In genomic region chr5:72171667-72172066, GRCh38 we compare ENCODE assay signal across 18 cellular contexts.
A peak's percentile ranks its signal among the peaks of the same experiment; 100 is the strongest.
DNase-seq lines count a peak whose midpoint lies in the region; ATAC-seq and TF ChIP-seq lines count a peak whose summit lies in the region.
"Had no signal": no experiment of that assay in that cellular context is flagged by ENCODE, and none has a peak within 500 bp of the region (broad histone marks: within the 10 kb centered on the region; RNA-seq: fewer than 3 reads in every experiment).

No MANE protein-coding gene starts in this region.

- TF ChIP-seq CTCF in GM10266 (IDR thresholded peaks at IDR 0.05; ENCODE audit: control insufficient read depth, insufficient read depth, low read depth, missing control alignments) (no peak), nephron progenitor cell (IDR thresholded peaks at IDR 0.05) (no peak)

- H3K4me3 Mint-ChIP-seq in activated CD4-positive, alpha-beta T cell treated with anti-CD3 and anti-CD28 coated beads for 36 hours = no peak overlapping the region
- no peak overlapping the region for H3K4me3 Mint-ChIP-seq in activated CD4-positive, alpha-beta T cell treated with anti-CD3 and anti-CD28 coated beads, Interleukin-2, amount 10 ng/mL, durations not matched to agents 7 days and 5 days
- H3K4me3 Mint-ChIP-seq in nephron progenitor cell (no peak overlapping the region), immature natural killer cell (no peak overlapping the region)
- H3K4me3 Mint-ChIP-seq: HFFc6 had no signal

- H3K36me3 Mint-ChIP-seq in activated CD4-positive, alpha-beta T cell treated with anti-CD3 and anti-CD28 coated beads for 36 hours (ENCODE audit: low read depth) = no peaks in the 10 kb centered on the region
- H3K36me3 Mint-ChIP-seq in activated CD4-positive, alpha-beta T cell treated with anti-CD3 and anti-CD28 coated beads, Interleukin-2, amount 10 ng/mL, durations not matched to agents 7 days and 5 days (ENCODE audit: low read depth) = no peaks in the 10 kb centered on the region
- H3K36me3 Mint-ChIP-seq in nephron progenitor cell (ENCODE audit: low read depth) = peaks cover 14% of the 10 kb centered on the region
- H3K36me3 Mint-ChIP-seq in immature natural killer cell = no peaks in the 10 kb centered on the region

- DNase-seq in activated CD4-positive, alpha-beta T cell treated with anti-CD3 and anti-CD28 coated beads for 36 hours = peak; percentile 57
- no peak for DNase-seq in activated CD4-positive, alpha-beta T cell treated with anti-CD3 and anti-CD28 coated beads, Interleukin-2, amount 10 ng/mL, durations not matched to agents 7 days and 5 days
- DNase-seq in GM10266 (ENCODE audit: extremely low spot score) = peak; percentile 21
- peak; percentile 29 for DNase-seq in NCI-H69 (lab: John Stamatoyannopoulos, UW)
- peak; percentile 46 for DNase-seq in left cardiac atrium
- DNase-seq in nephron progenitor cell = no peak
- DNase-seq in immature natural killer cell = no peak
- DNase-seq: activated CD8-positive, alpha-beta memory T cell treated with anti-CD3 and anti-CD28 coated beads, Interleukin-2, amount 50 U/mL, for 48 hours; C1 segment of cervical spinal cord; DMS 273 treated with DMSO at 0.1 percent for 48 hours; effector CD4-positive, alpha-beta T cell; HFFc6; NCI-H82; RPMI8226; stimulated activated naive CD8-positive, alpha-beta T cell treated with anti-CD3 and anti-CD28 coated beads, Interleukin-15, Interleukin-2, amounts not matched to agents 100 U/mL and 50 U/mL, for 24 hours; WERI-Rb-1 had no signal

- peaks cover 6% of the 10 kb centered on the region for H3K4me1 Mint-ChIP-seq in activated CD4-positive, alpha-beta T cell treated with anti-CD3 and anti-CD28 coated beads for 36 hours
- H3K4me1 Mint-ChIP-seq in activated CD4-positive, alpha-beta T cell treated with anti-CD3 and anti-CD28 coated beads, Interleukin-2, amount 10 ng/mL, durations not matched to agents 7 days and 5 days = no peaks in the 10 kb centered on the region
- H3K4me1 Mint-ChIP-seq in nephron progenitor cell (peaks cover 18% of the 10 kb centered on the region), immature natural killer cell (no peaks in the 10 kb centered on the region)

- H3K9me3 Mint-ChIP-seq in activated CD4-positive, alpha-beta T cell treated with anti-CD3 and anti-CD28 coated beads for 36 hours (ENCODE audit: low read depth) = no peaks in the 10 kb centered on the region
- H3K9me3 Mint-ChIP-seq in activated CD4-positive, alpha-beta T cell treated with anti-CD3 and anti-CD28 coated beads, Interleukin-2, amount 10 ng/mL, durations not matched to agents 7 days and 5 days = no peaks in the 10 kb centered on the region
- H3K9me3 Mint-ChIP-seq in nephron progenitor cell = no peaks in the 10 kb centered on the region
- H3K9me3 Mint-ChIP-seq in immature natural killer cell = no peaks in the 10 kb centered on the region
- H3K9me3 Mint-ChIP-seq: HFFc6 had no signal

- ATAC-seq in activated CD4-positive, alpha-beta T cell treated with anti-CD3 and anti-CD28 coated beads for 36 hours = peak; percentile 96
- peak; percentile 58 to 66 for ATAC-seq in left cardiac atrium
- no peak for ATAC-seq in HG03108 (IDR thresholded peaks at IDR 0.05; ENCODE audit: unreplicated experiment)
- ATAC-seq: sciatic nerve; stimulated activated naive CD8-positive, alpha-beta T cell treated with anti-CD3 and anti-CD28 coated beads, Interleukin-15, Interleukin-2, amounts not matched to agents 100 U/mL and 50 U/mL, for 24 hours had no signal

- H3K27me3 Mint-ChIP-seq in activated CD4-positive, alpha-beta T cell treated with anti-CD3 and anti-CD28 coated beads for 36 hours = peaks cover 37% of the 10 kb centered on the region
- H3K27me3 Mint-ChIP-seq in activated CD4-positive, alpha-beta T cell treated with anti-CD3 and anti-CD28 coated beads, Interleukin-2, amount 10 ng/mL, durations not matched to agents 7 days and 5 days = peaks cover 53% of the 10 kb centered on the region
- H3K27me3 Mint-ChIP-seq in nephron progenitor cell (ENCODE audit: low read depth, poor library complexity) = no peaks in the 10 kb centered on the region
- H3K27me3 Mint-ChIP-seq in immature natural killer cell (ENCODE audit: low read depth in 3 of 3) = peaks cover 6 to 15% (median 12%) of the 10 kb centered on the region in 3 donors

- POLR2A ChIA-PET in activated CD4-positive, alpha-beta T cell treated with anti-CD3 and anti-CD28 coated beads for 36 hours (lab: Charles Lee) = no interaction called here
- POLR2A ChIA-PET in activated CD4-positive, alpha-beta T cell treated with anti-CD3 and anti-CD28 coated beads, Interleukin-2, amount 10 ng/mL, durations not matched to agents 7 days and 5 days (lab: Charles Lee) = no interaction called here

- intact Hi-C loops in activated CD4-positive, alpha-beta T cell treated with anti-CD3 and anti-CD28 coated beads for 36 hours (cut with DNase I, micrococcal nuclease) = no loop called here
- intact Hi-C loops in left cardiac atrium (cut with DNase I) = no loop called here

- H3K27ac Mint-ChIP-seq in activated CD4-positive, alpha-beta T cell treated with anti-CD3 and anti-CD28 coated beads for 36 hours = no peak overlapping the region
- no peak overlapping the region for H3K27ac Mint-ChIP-seq in activated CD4-positive, alpha-beta T cell treated with anti-CD3 and anti-CD28 coated beads, Interleukin-2, amount 10 ng/mL, durations not matched to agents 7 days and 5 days
- H3K27ac Mint-ChIP-seq in nephron progenitor cell (no peak overlapping the region), immature natural killer cell (no peak overlapping the region)
- H3K27ac Mint-ChIP-seq: HFFc6 had no signal

- CTCF ChIA-PET in activated CD4-positive, alpha-beta T cell treated with anti-CD3 and anti-CD28 coated beads for 36 hours (lab: Charles Lee) = no interaction called here
- CTCF ChIA-PET in activated CD4-positive, alpha-beta T cell treated with anti-CD3 and anti-CD28 coated beads, Interleukin-2, amount 10 ng/mL, durations not matched to agents 7 days and 5 days (lab: Charles Lee) = no interaction called here

Comparison
In these comparisons a context has a peak if more than half of its experiments do, and no peak if none do; other contexts are left out.
1. DNase-seq: peak in activated CD4-positive, alpha-beta T cell treated with anti-CD3 and anti-CD28 coated beads for 36 hours (single experiment), GM10266 (single experiment), NCI-H69 (single experiment) and left cardiac atrium (single experiment); none in activated CD4-positive, alpha-beta T cell treated with anti-CD3 and anti-CD28 coated beads, Interleukin-2, amount 10 ng/mL, durations not matched to agents 7 days and 5 days (single experiment), nephron progenitor cell (single experiment) and immature natural killer cell (0 of 3).